23 cellular contexts compared by ENCODE assay signal in genomic region chr1:173099166-173099565, GRCh38. TPM values are rescaled to one million over a fixed set of nuclear protein-coding genes. Genes with fewer than 3 reads are reported as not detected.
A peak's percentile ranks its signal among the peaks of the same experiment; 100 is the strongest.
DNase-seq lines count a peak whose midpoint lies in the region; ATAC-seq lines count a peak whose summit lies in the region.
"Had no signal": no experiment of that assay in that cellular context is flagged by ENCODE, and none has a peak within 500 bp of the region (broad histone marks: within the 10 kb centered on the region; RNA-seq: fewer than 3 reads in every experiment).

No MANE protein-coding gene starts in this region.

- no peak for ATAC-seq in GM18861 (IDR thresholded peaks at IDR 0.05; ENCODE audit: unreplicated experiment)
- ATAC-seq: Right ventricle myocardium inferior, SK-N-SH treated with all-trans-retinoic acid at 6 μM for 48 hours had no signal

- peak; percentile 24 for DNase-seq in EH (ENCODE audit: low read depth)
- DNase-seq in NCI-H226: peak; percentile 24
- DNase-seq in kidney tubule cell (ENCODE audit: low spot score): peak; percentile 86
- DNase-seq in renal cortical epithelial cell (ENCODE audit: low read depth): peak; percentile 83
- no peak for DNase-seq in NOMO-1 treated with dmso at 0.1 percent for 144 hours (lab: John Stamatoyannopoulos, UW; ENCODE audit: unreplicated experiment)
- no peak for DNase-seq in amygdala (lab: John Stamatoyannopoulos, UW)
- DNase-seq: C1 segment of cervical spinal cord; CD4-positive, alpha-beta memory T cell; COR-L47; DMS 273 treated with DMSO at 0.1 percent for 48 hours; DMS79; GM23248; H9; MM.1S; NCI-H1694; NCI-H2029 treated with DMSO at 0.1 percent for 48 hours; NCI-H510A; NCI-H69; OCI-M1; SJCRH30 had no signal

RNA-seq across cellular contexts. Expression of gene TNFSF18, which starts 48.4 kb away (rescaled TPM):
- total RNA-seq in renal cortical epithelial cell: 0.10 and 2.8 TPM in 2 replicates
- total RNA-seq: CD4-positive, alpha-beta memory T cell; H9; Right ventricle myocardium inferior; SJCRH30 had no signal

Comparison
In these comparisons a context has a peak if more than half of its experiments do, and no peak if none do; other contexts are left out.
1. DNase-seq: peak in EH (single experiment), NCI-H226 (single experiment), kidney tubule cell (single experiment) and renal cortical epithelial cell (single experiment); none in NOMO-1 treated with dmso at 0.1 percent for 144 hours (single experiment) and amygdala (0 of 56).